In genomic region chr7:119270644-119271043, GRCh38 we compare ENCODE assay signal across 16 cellular contexts.
DNase-seq lines count a peak whose midpoint lies in the region; ATAC-seq and TF ChIP-seq lines count a peak whose summit lies in the region.
"Had no signal": no experiment of that assay in that cellular context is flagged by ENCODE, and none has a peak within 500 bp of the region (broad histone marks: within the 10 kb centered on the region; RNA-seq: fewer than 3 reads in every experiment).

No MANE protein-coding gene starts in this region.

- RAD21 ChIA-PET in HCT116 (lab: Charles Lee; ENCODE audit: low non-redundant PET in 1 of 2, low total read pairs in 2 of 2, uncharacterized antibody in 2 of 2, unreplicated experiment in 2 of 2): no interaction called here

- no peak overlapping the region for H2BK5ac ChIP-seq in H9 (ENCODE audit: insufficient read length, low read length)

- ATAC-seq in HCT116 (no peak), mucosa of descending colon (peak; percentile 64)
- ATAC-seq: left cardiac atrium had no signal

- no CpG with 5 or more reads among the region's 6 CpGs for WGBS in H9 (ENCODE audit: extremely low coverage, insufficient read length, low lambda C conversion rate)
- 71 to 80% (median 78%) methylated on average over 3 to 6 of the region's 6 CpGs for WGBS in adrenal gland, 4 donors

- H2BK20ac ChIP-seq in H9 (ENCODE audit: low read depth, low read length, poor library complexity, severe bottlenecking): no peak overlapping the region

- no peak overlapping the region for H3K23ac ChIP-seq in H9 (ENCODE audit: insufficient read length, low read depth, low read length)

- no peak overlapping the region for H3K4me3 Mint-ChIP-seq in H9
- H3K4me3 Mint-ChIP-seq: activated CD4-positive, alpha-beta T cell treated with anti-CD3 and anti-CD28 coated beads, Interleukin-2, amount 10 ng/mL, durations not matched to agents 7 days and 5 days; dendritic cell treated with granulocyte-macrophage colony-stimulating factor and Interleukin-4, amounts not matched to agents 40 ng/mL and 50 ng/mL, for 4 days had no signal

- H3K4me3 ChIP-seq in HCT116 (replicated peaks in 1 of 2; ENCODE audit: low read depth in 1 of 2, low read length in 2 of 2): no peak overlapping the region
- no peak overlapping the region for H3K4me3 ChIP-seq in mucosa of descending colon
- no peak overlapping the region for H3K4me3 ChIP-seq in adrenal gland
- H3K4me3 ChIP-seq: cardiac muscle cell, spleen had no signal

- H3K27me3 Mint-ChIP-seq in H9 (ENCODE audit: low read depth): peaks cover 6% of the 10 kb centered on the region
- H3K27me3 Mint-ChIP-seq: activated CD4-positive, alpha-beta T cell treated with anti-CD3 and anti-CD28 coated beads, Interleukin-2, amount 10 ng/mL, durations not matched to agents 7 days and 5 days; dendritic cell treated with granulocyte-macrophage colony-stimulating factor and Interleukin-4, amounts not matched to agents 40 ng/mL and 50 ng/mL, for 4 days had no signal

- no peak overlapping the region for H2AK5ac ChIP-seq in H9 (ENCODE audit: insufficient read length, low read length)

- TF ChIP-seq POLR2A in HCT116 (IDR thresholded peaks at IDR 0.05; ENCODE audit: borderline replicate concordance, extremely low read depth, insufficient read depth, insufficient read length) (no peak), adrenal gland (IDR thresholded peaks at IDR 0.05) (no peak)

- no peak for TF ChIP-seq RAD21 in HCT116 (IDR thresholded peaks at IDR 0.05; ENCODE audit: low read depth)

- H3K14ac ChIP-seq in H9 (ENCODE audit: insufficient read depth, low read length): no peak overlapping the region

- H3K23me2 ChIP-seq in H9 (ENCODE audit: insufficient read length, low read depth, low read length, poor library complexity, severe bottlenecking): no peaks in the 10 kb centered on the region

- no peaks in the 10 kb centered on the region for H3K9me2 ChIP-seq in HCT116 (ENCODE audit: insufficient read depth)

- no peaks in the 10 kb centered on the region; a peak in 1 of 7 replicates for H3K36me3 Mint-ChIP-seq in H9 (ENCODE audit: insufficient read depth in 1 of 3, low read depth in 3 of 3)

- no TSS peak for BruUV-seq in HCT116 (replicated peaks; lab: Mats Ljungman, UMichigan)

- peaks cover 3 to 7% of the 10 kb centered on the region in 2 experiments; a peak in 1 of 4 replicates for H3K4me1 Mint-ChIP-seq in H9
- H3K4me1 Mint-ChIP-seq: activated CD4-positive, alpha-beta T cell treated with anti-CD3 and anti-CD28 coated beads, Interleukin-2, amount 10 ng/mL, durations not matched to agents 7 days and 5 days had no signal

- no peak overlapping the region for H3K18ac ChIP-seq in H9 (ENCODE audit: insufficient read length, low read depth, low read length)

- no peak overlapping the region for H3T11ph ChIP-seq in H9 (ENCODE audit: low read length)

- H3K9ac ChIP-seq in HCT116 (ENCODE audit: low read length) (no peak overlapping the region), H9 (ENCODE audit: extremely low read depth, insufficient read length, low read length) (no peak overlapping the region)

- TF ChIP-seq CTCF in GM12873 (IDR thresholded peaks at IDR 0.05; ENCODE audit: insufficient read depth, low read depth, low read length, missing control alignments) (peak; percentile 3), HCT116 (IDR thresholded peaks at IDR 0.05 in 2 of 3, conservative IDR thresholded peaks at IDR 0.05 in 1 of 3; ENCODE audit: borderline replicate concordance in 1 of 3, insufficient read depth in 1 of 3, low read depth in 2 of 3, low read length in 2 of 3) (no peak), mucosa of descending colon (IDR thresholded peaks at IDR 0.05) (no peak), H9 (conservative IDR thresholded peaks at IDR 0.05) (no peak), adrenal gland (IDR thresholded peaks at IDR 0.05) (no peak)

- H3K27ac Mint-ChIP-seq in H9: no peak overlapping the region
- H3K27ac Mint-ChIP-seq: activated CD4-positive, alpha-beta T cell treated with anti-CD3 and anti-CD28 coated beads, Interleukin-2, amount 10 ng/mL, durations not matched to agents 7 days and 5 days; dendritic cell treated with granulocyte-macrophage colony-stimulating factor and Interleukin-4, amounts not matched to agents 40 ng/mL and 50 ng/mL, for 4 days had no signal

- H2BK12ac ChIP-seq in H9 (ENCODE audit: insufficient read length, low read depth, low read length): no peak overlapping the region

- no peak overlapping the region for H3K27ac ChIP-seq in HCT116 (ENCODE audit: low read depth, low read length)
- no peak overlapping the region for H3K27ac ChIP-seq in H9 (ENCODE audit: insufficient read length, low read depth, low read length)
- H3K27ac ChIP-seq in adrenal gland: no peak overlapping the region
- H3K27ac ChIP-seq: cardiac muscle cell, spleen had no signal

- H2BK15ac ChIP-seq in H9 (ENCODE audit: low read depth, low read length): no peak overlapping the region

- H4K91ac ChIP-seq in H9 (ENCODE audit: insufficient read length, low read depth, low read length): no peak overlapping the region

- H3K4ac ChIP-seq in H9 (ENCODE audit: low read depth, low read length): no peak overlapping the region

- CTCF ChIA-PET in HCT116 (lab: Charles Lee): interaction anchor here (0.6 kb wide), 1 partner anchor 665 kb away, joined by 3 read pairs; no protein-coding TSS in a partner anchor

- H3K4me1 ChIP-seq in HCT116 (ENCODE audit: control insufficient read depth in 1 of 2, insufficient read depth in 2 of 2, low read length in 2 of 2): no peaks in the 10 kb centered on the region
- H3K4me1 ChIP-seq in mucosa of descending colon (ENCODE audit: low read depth): no peaks in the 10 kb centered on the region
- H3K4me1 ChIP-seq in H9 (ENCODE audit: insufficient read depth, low read length): no peaks in the 10 kb centered on the region
- no peaks in the 10 kb centered on the region for H3K4me1 ChIP-seq in adrenal gland (replicated peaks in 1 of 2)
- H3K4me1 ChIP-seq: spleen had no signal

- H2BK120ac ChIP-seq in H9 (ENCODE audit: low read depth, low read length, poor library complexity, severe bottlenecking): no peak overlapping the region

- no peak overlapping the region for H3K56ac ChIP-seq in H9 (ENCODE audit: insufficient read length, low read depth, low read length)

- no peak for DNase-seq in HCT116 (ENCODE audit: low read depth, low spot score)
- DNase-seq in SK-N-DZ (ENCODE audit: low spot score): peak; percentile 10
- peak in 1 of 3 donors; percentile 7 for DNase-seq in mucosa of descending colon
- no peak for DNase-seq in effector CD8-positive, alpha-beta T cell (lab: John Stamatoyannopoulos, UW)
- no peak for DNase-seq in H9
- no peak for DNase-seq in adrenal gland
- DNase-seq in NCI-H128 (lab: John Stamatoyannopoulos, UW; ENCODE audit: unreplicated experiment): no peak
- DNase-seq: activated effector memory CD4-positive, alpha-beta T cell treated with Interleukin-2 at 50 U/mL for 16 hours; left cardiac atrium; SIG-M5; stimulated activated CD8-positive, alpha-beta memory T cell treated with anti-CD3 and anti-CD28 coated beads, Interleukin-4, amount 100 ng/mL, for 48 hours had no signal

- no peaks in the 10 kb centered on the region for H3K79me1 ChIP-seq in H9 (ENCODE audit: insufficient read depth, low read depth, low read length, poor library complexity, severe bottlenecking)

- no peaks in the 10 kb centered on the region for H3K36me3 ChIP-seq in HCT116 (ENCODE audit: control insufficient read depth in 1 of 2, insufficient read depth in 2 of 2, low read length in 2 of 2)
- no peaks in the 10 kb centered on the region for H3K36me3 ChIP-seq in mucosa of descending colon (ENCODE audit: low read depth)
- no peaks in the 10 kb centered on the region for H3K36me3 ChIP-seq in adrenal gland (replicated peaks in 1 of 2)
- H3K36me3 ChIP-seq: cardiac muscle cell, spleen had no signal

- H4K20me1 ChIP-seq in HCT116 (ENCODE audit: insufficient read depth) (no peaks in the 10 kb centered on the region), H9 (ENCODE audit: control insufficient read depth, insufficient read depth, insufficient read length) (no peaks in the 10 kb centered on the region)

- H3K79me2 ChIP-seq in HCT116 (ENCODE audit: insufficient read depth, low read length) (no peaks in the 10 kb centered on the region), H9 (ENCODE audit: insufficient read depth, low read length) (no peaks in the 10 kb centered on the region)

- intact Hi-C loops in HCT116 (cut with micrococcal nuclease) (loop anchor here (1.0 to 10.0 kb wide), 3 partner anchors 214 to 1285 kb away; partner anchors contain the start of gene KCND2), mucosa of descending colon (cut with DNase I, micrococcal nuclease) (no loop called here), adrenal gland (cut with DNase I) (loop anchor here in 1 of 2 donors (10.0 kb wide), 1 partner anchor 1284 kb away; no protein-coding TSS in a partner anchor)

- H4K8ac ChIP-seq in H9 (replicated peaks; ENCODE audit: insufficient read length, low read depth, low read length): no peak overlapping the region

- H3K27me3 ChIP-seq in HCT116 (ENCODE audit: insufficient read depth, low read length) (no peaks in the 10 kb centered on the region), H9 (ENCODE audit: insufficient read depth, low read length) (no peaks in the 10 kb centered on the region), adrenal gland (no peaks in the 10 kb centered on the region)
- H3K27me3 ChIP-seq: cardiac muscle cell, spleen had no signal

- H3K9me3 ChIP-seq in HCT116 (ENCODE audit: control insufficient read depth in 1 of 2, insufficient read depth in 1 of 2, low read depth in 1 of 2, low read length in 2 of 2): no peaks in the 10 kb centered on the region
- no peaks in the 10 kb centered on the region for H3K9me3 ChIP-seq in mucosa of descending colon
- no peaks in the 10 kb centered on the region for H3K9me3 ChIP-seq in H9 (ENCODE audit: control insufficient read depth, low read depth, low read length)
- H3K9me3 ChIP-seq in adrenal gland (replicated peaks in 1 of 3): no peaks in the 10 kb centered on the region
- H3K9me3 ChIP-seq: spleen had no signal

- no peak overlapping the region for H4K5ac ChIP-seq in H9 (ENCODE audit: insufficient read length, low read depth, low read length)

- POLR2A ChIA-PET in HCT116 (lab: Charles Lee): no interaction called here

- peak overlapping the region; percentile 88 for H2AFZ ChIP-seq in HCT116 (ENCODE audit: low read depth, low read length, poor library complexity, severe bottlenecking)
- no peak overlapping the region for H2AFZ ChIP-seq in H9 (ENCODE audit: low read length)

- no peaks in the 10 kb centered on the region for H3K9me3 Mint-ChIP-seq in H9
- H3K9me3 Mint-ChIP-seq: activated CD4-positive, alpha-beta T cell treated with anti-CD3 and anti-CD28 coated beads, Interleukin-2, amount 10 ng/mL, durations not matched to agents 7 days and 5 days; dendritic cell treated with granulocyte-macrophage colony-stimulating factor and Interleukin-4, amounts not matched to agents 40 ng/mL and 50 ng/mL, for 4 days had no signal

- H3K4me2 ChIP-seq in HCT116 (ENCODE audit: low read length): no peak overlapping the region
- no peak overlapping the region for H3K4me2 ChIP-seq in H9 (ENCODE audit: insufficient read depth, insufficient read length, low read length)

TF ChIP-seq in HCT116, 20 proteins besides CTCF, POLR2A, EP300 and RAD21 (continues in another document):
- TF ChIP-seq EGR1 (IDR thresholded peaks at IDR 0.05; ENCODE audit: low read depth) (no peak), EZH2 (IDR thresholded peaks at IDR 0.05) (no peak), POLR2AphosphoS5 (IDR thresholded peaks at IDR 0.05; ENCODE audit: low read depth, low read length) (no peak), EZH2phosphoT487 (IDR thresholded peaks at IDR 0.05; ENCODE audit: borderline replicate concordance) (no peak)
